In genomic region chr10:62021116-62021515, GRCh38 we compare ENCODE assay signal across 21 cellular contexts.
DNase-seq lines count a peak whose midpoint lies in the region; ATAC-seq, FAIRE-seq and TF ChIP-seq lines count a peak whose summit lies in the region.
"Had no signal": no experiment of that assay in that cellular context is flagged by ENCODE, and none has a peak within 500 bp of the region (broad histone marks: within the 10 kb centered on the region; RNA-seq: fewer than 3 reads in every experiment).

No MANE protein-coding gene starts in this region.

- peaks cover 0 to 5% of the 10 kb centered on the region in 2 experiments; a peak in 3 of 5 replicates for H3K36me3 ChIP-seq in HepG2 (replicated peaks in 1 of 2; ENCODE audit: control insufficient read depth in 1 of 2, insufficient read depth in 2 of 2, low read length in 2 of 2)
- no peaks in the 10 kb centered on the region for H3K36me3 ChIP-seq in right lobe of liver
- no peaks in the 10 kb centered on the region for H3K36me3 ChIP-seq in gastroesophageal sphincter
- H3K36me3 ChIP-seq: suprapubic skin had no signal

- DNase-seq in HepG2 (ENCODE audit: low spot score) (no peak), right lobe of liver (no peak), T-helper 17 cell (no peak), WTC11 (ENCODE audit: low spot score) (no peak), cortex of kidney (lab: John Stamatoyannopoulos, UW) (no peak), cerebellum (ENCODE audit: low spot score) (no peak)
- DNase-seq: activated CD4-positive, CD25-positive, alpha-beta regulatory T cell treated with anti-CD3 and anti-CD28 coated beads, Interleukin-2, amount 50 U/mL, for 72 hours; activated gamma-delta T cell treated with Interleukin-2 at 50 U/mL for 16 hours; DMS79; foreskin keratinocyte; KG1; MV-4-11; NCI-H1930; NCI-H446 treated with DMSO at 0.1 percent for 48 hours; stimulated activated CD4-positive, alpha-beta T cell treated with anti-CD3 and anti-CD28 coated beads, Interleukin-4, amount 100 ng/mL, for 1 hour had no signal

- no peak for TF ChIP-seq RAD21 in HepG2 (CRISPR knock-in tag; IDR thresholded peaks at IDR 0.05)

- H3K4me3 Mint-ChIP-seq in T-helper 17 cell (no peak overlapping the region), WTC11 (no peak overlapping the region)

- H3K27ac ChIP-seq in HepG2 (ENCODE audit: extremely low read length, insufficient read depth, low read length) (peak overlapping the region; percentile 24), right lobe of liver (no peak overlapping the region), gastroesophageal sphincter (peak overlapping the region in 3 of 4 donors; percentile 29 to 84 (median 80))

- H3K79me2 ChIP-seq in HepG2 (ENCODE audit: insufficient read depth, low read length) = no peaks in the 10 kb centered on the region

- TF ChIP-seq POLR2A in HepG2 (IDR thresholded peaks at IDR 0.05; ENCODE audit: insufficient read depth in 1 of 2, low read depth in 2 of 2, low read length in 2 of 2) (no peak), right lobe of liver (IDR thresholded peaks at IDR 0.05) (no peak), gastroesophageal sphincter (IDR thresholded peaks at IDR 0.05) (no peak)

- H3K4me1 Mint-ChIP-seq in T-helper 17 cell = peaks cover 23% of the 10 kb centered on the region
- peaks cover 39% of the 10 kb centered on the region for H3K4me1 Mint-ChIP-seq in WTC11

- H3K27ac Mint-ChIP-seq in T-helper 17 cell = peak overlapping the region; percentile 72
- no peak overlapping the region for H3K27ac Mint-ChIP-seq in WTC11

- 88% methylated on average over 1 of the region's 1 CpG for WGBS in HepG2 (ENCODE audit: low lambda C conversion rate)
- 82% methylated on average over 1 of the region's 1 CpG for WGBS in right lobe of liver (ENCODE audit: insufficient coverage, low coverage, low lambda C conversion rate, missing lambda C conversion rate)
- 67 to 80% methylated on average over 1 of the region's 1 CpG for WGBS in gastroesophageal sphincter (ENCODE audit: low coverage in 1 of 2), 2 donors

- H4K20me1 ChIP-seq in HepG2 (ENCODE audit: insufficient read depth, low read length) = no peaks in the 10 kb centered on the region

- BruUV-seq in HepG2 (replicated peaks; lab: Mats Ljungman, UMichigan) = no TSS peak

- H3K9me3 ChIP-seq in HepG2 (ENCODE audit: low read length) (no peaks in the 10 kb centered on the region), right lobe of liver (no peaks in the 10 kb centered on the region), T-helper 17 cell (ENCODE audit: control insufficient read depth, low read length, poor library complexity, severe bottlenecking) (no peaks in the 10 kb centered on the region), gastroesophageal sphincter (no peaks in the 10 kb centered on the region)
- H3K9me3 ChIP-seq: suprapubic skin had no signal

- H3K4me3 ChIP-seq in HepG2 (replicated peaks in 1 of 3; ENCODE audit: insufficient read depth in 1 of 3, low read depth in 2 of 3, low read length in 3 of 3) (no peak overlapping the region), right lobe of liver (no peak overlapping the region), gastroesophageal sphincter (no peak overlapping the region)
- H3K4me3 ChIP-seq: suprapubic skin had no signal

- in situ Hi-C loops in HepG2 (cut with HindIII; ENCODE audit: extremely low pct_ligation_motif_present, low pct_unique_long_range_greater_than_20kb) = no loop called here

- CTCF ChIA-PET in HepG2 (lab: Yijun Ruan, JAX; ENCODE audit: low intra/inter-chr PET ratio, low total read pairs) = no interaction called here
- CTCF ChIA-PET in WTC11 (lab: Charles Lee) = interaction anchor here (1.2 to 3.2 kb wide), 3 partner anchors 17 to 124 kb away, joined by 3 to 11 read pairs (median 3); no protein-coding TSS in a partner anchor

- ATAC-seq in HepG2 (no peak), right lobe of liver (no peak), T-helper 17 cell (no peak), gastroesophageal sphincter (no peak), GM18858 (IDR thresholded peaks at IDR 0.05; ENCODE audit: unreplicated experiment) (no peak), WTC11 (no peak)
- ATAC-seq: foreskin keratinocyte; natural killer cell treated with Interleukin-12 subunit alpha and Interleukin-12 subunit beta and Interleukin-15 and Interleukin-18, amount 100 ng/mL, for 72 hours; SK-N-SH treated with all-trans-retinoic acid at 6 μM for 48 hours had no signal

- H3K9me3 Mint-ChIP-seq in WTC11 = no peaks in the 10 kb centered on the region

- TF ChIP-seq CTCF in HepG2 (CRISPR knock-in tag; IDR thresholded peaks at IDR 0.05) (no peak), right lobe of liver (IDR thresholded peaks at IDR 0.05) (no peak), gastroesophageal sphincter (IDR thresholded peaks at IDR 0.05) (no peak), WTC11 (IDR thresholded peaks at IDR 0.05) (no peak)

- no peaks in the 10 kb centered on the region for H3K27me3 Mint-ChIP-seq in T-helper 17 cell
- H3K27me3 Mint-ChIP-seq in WTC11 (ENCODE audit: low read depth) = peaks cover 19% of the 10 kb centered on the region
- H3K27me3 Mint-ChIP-seq: natural killer cell treated with Interleukin-12 subunit alpha and Interleukin-12 subunit beta and Interleukin-15 and Interleukin-18, amount 100 ng/mL, for 72 hours had no signal

- H3K4me1 ChIP-seq in HepG2 (ENCODE audit: insufficient read depth, low read length) (peaks cover 42% of the 10 kb centered on the region), right lobe of liver (peaks cover 0 to 30% (median 8%) of the 10 kb centered on the region in 4 donors), gastroesophageal sphincter (peaks cover 28 to 62% (median 38%) of the 10 kb centered on the region in 3 donors)

- no peak for FAIRE-seq in HepG2 (lab: Jason Lieb, UNC)
- FAIRE-seq: colon had no signal

- intact Hi-C loops in HepG2 (cut with micrococcal nuclease; ENCODE audit: unreplicated experiment) = no loop called here
- intact Hi-C loops in right lobe of liver (cut with DNase I) = no loop called here

- no peaks in the 10 kb centered on the region for H3K27me3 ChIP-seq in HepG2 (ENCODE audit: control insufficient read depth in 1 of 2, insufficient read depth in 2 of 2, low read length in 2 of 2)
- no peaks in the 10 kb centered on the region for H3K27me3 ChIP-seq in right lobe of liver
- no peaks in the 10 kb centered on the region for H3K27me3 ChIP-seq in gastroesophageal sphincter
- H3K27me3 ChIP-seq: foreskin keratinocyte, suprapubic skin had no signal

- no peak for TF ChIP-seq EP300 in HepG2 (IDR thresholded peaks at IDR 0.05; ENCODE audit: low read depth in 2 of 2, low read length in 2 of 2)
- no peak for TF ChIP-seq EP300 in HepG2 (CRISPR knock-in tag; IDR thresholded peaks at IDR 0.05; ENCODE audit: borderline replicate concordance)
- no peak for TF ChIP-seq EP300 in gastroesophageal sphincter (IDR thresholded peaks at IDR 0.05)

- H3K4me2 ChIP-seq in HepG2 (ENCODE audit: low read depth, low read length) = no peak overlapping the region

- H3K36me3 Mint-ChIP-seq in T-helper 17 cell (ENCODE audit: low read depth) (no peaks in the 10 kb centered on the region), WTC11 (no peaks in the 10 kb centered on the region)

- H3K9ac ChIP-seq in HepG2 (ENCODE audit: insufficient read depth, low read depth, low read length) = no peak overlapping the region

- H2AFZ ChIP-seq in HepG2 (ENCODE audit: low read length) = no peak overlapping the region

- POLR2A ChIA-PET in HepG2 (lab: Yijun Ruan, JAX) = interaction anchor here (1.1 kb wide), 1 partner anchor 28 kb away, joined by 3 read pairs; no protein-coding TSS in a partner anchor
- POLR2A ChIA-PET in WTC11 (lab: Charles Lee) = no interaction called here

TF ChIP-seq in HepG2, 621 proteins besides CTCF, POLR2A, EP300 and RAD21 (continues in another document):
- TF ChIP-seq, protein P1, sequence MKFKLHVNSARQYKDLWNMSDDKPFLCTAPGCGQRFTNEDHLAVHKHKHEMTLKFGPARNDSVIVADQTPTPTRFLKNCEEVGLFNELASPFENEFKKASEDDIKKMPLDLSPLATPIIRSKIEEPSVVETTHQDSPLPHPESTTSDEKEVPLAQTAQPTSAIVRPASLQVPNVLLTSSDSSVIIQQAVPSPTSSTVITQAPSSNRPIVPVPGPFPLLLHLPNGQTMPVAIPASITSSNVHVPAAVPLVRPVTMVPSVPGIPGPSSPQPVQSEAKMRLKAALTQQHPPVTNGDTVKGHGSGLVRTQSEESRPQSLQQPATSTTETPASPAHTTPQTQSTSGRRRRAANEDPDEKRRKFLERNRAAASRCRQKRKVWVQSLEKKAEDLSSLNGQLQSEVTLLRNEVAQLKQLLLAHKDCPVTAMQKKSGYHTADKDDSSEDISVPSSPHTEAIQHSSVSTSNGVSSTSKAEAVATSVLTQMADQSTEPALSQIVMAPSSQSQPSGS (CRISPR knock-in tag; IDR thresholded peaks at IDR 0.05) = no peak
- TF ChIP-seq RNF2 (conservative IDR thresholded peaks at IDR 0.05; ENCODE audit: low read depth) = no peak

TF ChIP-seq in WTC11, 78 proteins besides CTCF, POLR2A, EP300 and RAD21 (continues in another document):
- no peak for TF ChIP-seq ZNF219 (CRISPR knock-in tag; IDR thresholded peaks at IDR 0.05; ENCODE audit: borderline replicate concordance)
- TF ChIP-seq, protein P2, sequence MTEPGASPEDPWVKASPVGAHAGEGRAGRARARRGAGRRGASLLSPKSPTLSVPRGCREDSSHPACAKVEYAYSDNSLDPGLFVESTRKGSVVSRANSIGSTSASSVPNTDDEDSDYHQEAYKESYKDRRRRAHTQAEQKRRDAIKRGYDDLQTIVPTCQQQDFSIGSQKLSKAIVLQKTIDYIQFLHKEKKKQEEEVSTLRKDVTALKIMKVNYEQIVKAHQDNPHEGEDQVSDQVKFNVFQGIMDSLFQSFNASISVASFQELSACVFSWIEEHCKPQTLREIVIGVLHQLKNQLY (CRISPR knock-in tag; IDR thresholded peaks at IDR 0.05) = no peak
- no peak for TF ChIP-seq RELA (CRISPR knock-in tag; IDR thresholded peaks at IDR 0.05; ENCODE audit: borderline replicate concordance)
- no peak for TF ChIP-seq FOXK1 (CRISPR knock-in tag; IDR thresholded peaks at IDR 0.05)
- no peak for TF ChIP-seq TCF7 (CRISPR knock-in tag; IDR thresholded peaks at IDR 0.05; ENCODE audit: low read depth)
- TF ChIP-seq, protein P3, sequence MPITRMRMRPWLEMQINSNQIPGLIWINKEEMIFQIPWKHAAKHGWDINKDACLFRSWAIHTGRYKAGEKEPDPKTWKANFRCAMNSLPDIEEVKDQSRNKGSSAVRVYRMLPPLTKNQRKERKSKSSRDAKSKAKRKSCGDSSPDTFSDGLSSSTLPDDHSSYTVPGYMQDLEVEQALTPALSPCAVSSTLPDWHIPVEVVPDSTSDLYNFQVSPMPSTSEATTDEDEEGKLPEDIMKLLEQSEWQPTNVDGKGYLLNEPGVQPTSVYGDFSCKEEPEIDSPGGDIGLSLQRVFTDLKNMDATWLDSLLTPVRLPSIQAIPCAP (CRISPR knock-in tag; IDR thresholded peaks at IDR 0.05) = no peak
- TF ChIP-seq ZNF232 (CRISPR knock-in tag; IDR thresholded peaks at IDR 0.05) = no peak

Comparison
In these comparisons a context has a peak if more than half of its experiments do, and no peak if none do; other contexts are left out.
1. H3K27ac ChIP-seq: peak in HepG2 (single experiment) and gastroesophageal sphincter (3 of 4); none in right lobe of liver (0 of 3).